ENCODE assay signal across 1 cellular context in the genomic region with DNA sequence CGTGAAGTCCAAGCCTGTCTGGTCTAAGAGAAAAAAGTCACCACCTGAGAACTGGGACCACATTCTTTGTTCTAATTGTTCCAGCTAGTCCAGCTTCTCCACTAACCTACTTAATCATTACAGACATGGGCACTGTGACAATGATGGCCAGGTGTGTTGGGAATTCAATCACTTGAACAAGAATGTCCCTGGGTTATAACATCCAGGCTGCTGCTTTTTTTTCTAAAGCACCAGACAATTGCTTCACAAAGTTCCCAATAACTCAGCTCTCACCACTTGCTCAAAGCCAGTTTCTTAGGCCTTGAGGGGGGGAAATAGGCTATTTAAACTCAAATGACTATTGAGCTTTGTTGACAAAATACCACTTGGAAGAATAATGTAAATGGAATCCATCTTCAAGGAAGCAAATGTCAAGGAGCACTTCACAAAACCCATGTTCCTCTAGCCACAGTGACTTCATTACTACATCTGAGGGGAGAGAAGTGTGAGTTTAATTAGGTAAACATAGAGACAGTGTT.
TF ChIP-seq lines count a peak whose summit lies in the region.

No MANE protein-coding gene starts in this region.

TF ChIP-seq in HepG2, 621 proteins besides CTCF, POLR2A, EP300 and RAD21 (continued from another document):
- TF ChIP-seq FOXA1 (IDR thresholded peaks at IDR 0.05) = no peak
- no peak for TF ChIP-seq FOXA1 (CRISPR knock-in tag; IDR thresholded peaks at IDR 0.05)
- no peak for TF ChIP-seq NPAS2 (CRISPR knock-in tag; IDR thresholded peaks at IDR 0.05; ENCODE audit: borderline replicate concordance)
- TF ChIP-seq ZNF30 (CRISPR knock-in tag; IDR thresholded peaks at IDR 0.05) = no peak
- no peak for TF ChIP-seq ZBTB7A (CRISPR knock-in tag; IDR thresholded peaks at IDR 0.05)
- TF ChIP-seq ZFP1 (CRISPR knock-in tag; IDR thresholded peaks at IDR 0.05) = no peak
- no peak for TF ChIP-seq ELF4 (CRISPR knock-in tag; IDR thresholded peaks at IDR 0.05; ENCODE audit: borderline replicate concordance)
